9 cellular contexts compared by ENCODE assay signal in genomic region chr2:40760071-40760666, GRCh38.
DNase-seq lines count a peak whose midpoint lies in the region; ATAC-seq, FAIRE-seq and TF ChIP-seq lines count a peak whose summit lies in the region.
"Had no signal": no experiment of that assay in that cellular context is flagged by ENCODE, and none has a peak within 500 bp of the region (broad histone marks: within the 10 kb centered on the region; RNA-seq: fewer than 3 reads in every experiment).

No MANE protein-coding gene starts in this region.

- POLR2A ChIA-PET in HEK293T (lab: Yijun Ruan, JAX) (no interaction called here), GM12878 (lab: Charles Lee) (no interaction called here)
- POLR2A ChIA-PET in activated CD4-positive, alpha-beta memory T cell treated with anti-CD3 and anti-CD28 coated beads for 36 hours (lab: Charles Lee), result no interaction called here

- ATAC-seq in GM12878, result peak; percentile 84
- no peak for ATAC-seq in HG03095 (IDR thresholded peaks at IDR 0.05; ENCODE audit: unreplicated experiment)

- TF ChIP-seq CTCF in GM12878 (IDR thresholded peaks at IDR 0.05 in 2 of 3, conservative IDR thresholded peaks at IDR 0.05 in 1 of 3; ENCODE audit: control insufficient read depth in 2 of 3, extremely low read depth in 1 of 3, insufficient read depth in 1 of 3, low read depth in 3 of 3, low read length in 3 of 3) (peak; percentile 48 to 64 (median 55); a peak in 5 of 6 replicates), kidney epithelial cell (IDR thresholded peaks at IDR 0.05; ENCODE audit: insufficient read depth, low read length, poor library complexity, severe bottlenecking) (peak; percentile 90)

- TF ChIP-seq RAD21 in GM12878 (IDR thresholded peaks at IDR 0.05; ENCODE audit: insufficient read depth, low read depth, low read length), result peak; percentile 55

- H3K4me1 ChIP-seq in GM12878 (ENCODE audit: control insufficient read depth, insufficient read depth, low read length), result no peaks in the 10 kb centered on the region

- no peak overlapping the region for H3K4me2 ChIP-seq in GM12878 (ENCODE audit: control insufficient read depth, insufficient read depth)

- TF ChIP-seq EP300 in GM12878 (IDR thresholded peaks at IDR 0.05; ENCODE audit: borderline replicate concordance in 1 of 2, control insufficient read depth in 1 of 2, low read depth in 2 of 2, low read length in 2 of 2), result no peak

- H3K4me3 ChIP-seq in GM12878 (no peak overlapping the region), kidney epithelial cell (ENCODE audit: low read depth, low read length) (no peak overlapping the region)

- peak; percentile 9 to 10 for DNase-seq in NCI-H187 (lab: John Stamatoyannopoulos, UW)
- DNase-seq in NCI-H187 treated with DMSO at 0.1 percent for 48 hours (lab: John Stamatoyannopoulos, UW), result no peak
- peak; percentile 57 for DNase-seq in HEK293T (ENCODE audit: extremely low spot score)
- peak; percentile 26 for DNase-seq in NCI-H345 treated with DMSO at 0.1 percent for 48 hours (lab: John Stamatoyannopoulos, UW; ENCODE audit: unreplicated experiment)
- no peak for DNase-seq in GM12878 (ENCODE audit: low read depth, low spot score)
- DNase-seq in kidney epithelial cell (ENCODE audit: low read depth), result no peak
- DNase-seq in activated CD4-positive, alpha-beta memory T cell treated with anti-CD3 and anti-CD28 coated beads for 36 hours, result no peak

- H3K27me3 Mint-ChIP-seq in activated CD4-positive, alpha-beta memory T cell treated with anti-CD3 and anti-CD28 coated beads for 36 hours, result no peaks in the 10 kb centered on the region

- no peaks in the 10 kb centered on the region for H3K36me3 Mint-ChIP-seq in activated CD4-positive, alpha-beta memory T cell treated with anti-CD3 and anti-CD28 coated beads for 36 hours
- H3K36me3 Mint-ChIP-seq: activated naive CD4-positive, alpha-beta T cell treated with anti-CD3 and anti-CD28 coated beads, Interleukin-2, amount 50 U/mL, for 72 hours had no signal

- no peak overlapping the region for H3K27ac ChIP-seq in GM12878 (ENCODE audit: control insufficient read depth, insufficient read depth)

- no peaks in the 10 kb centered on the region for H3K27me3 ChIP-seq in GM12878 (replicated peaks in 1 of 2; ENCODE audit: control insufficient read depth in 2 of 2, insufficient read depth in 2 of 2, low read length in 1 of 2)
- no peaks in the 10 kb centered on the region for H3K27me3 ChIP-seq in kidney epithelial cell (ENCODE audit: control insufficient read depth, insufficient read depth, low read length)

- SMC1A ChIA-PET in GM12878 (lab: Charles Lee; ENCODE audit: uncharacterized antibody, unreplicated experiment), result interaction anchor here (1.1 kb wide), 1 partner anchor 42 kb away, joined by 3 read pairs; no protein-coding TSS in a partner anchor

- H3K9me3 Mint-ChIP-seq in activated CD4-positive, alpha-beta memory T cell treated with anti-CD3 and anti-CD28 coated beads for 36 hours, result no peaks in the 10 kb centered on the region

- H3K9ac ChIP-seq in GM12878 (ENCODE audit: control insufficient read depth, insufficient read depth, low read length), result no peak overlapping the region

- intact Hi-C loops in GM12878 (cut with micrococcal nuclease; ENCODE audit: unreplicated experiment), result loop anchor here (5.0 kb wide), 1 partner anchor 848 kb away; no protein-coding TSS in a partner anchor
- intact Hi-C loops in activated CD4-positive, alpha-beta memory T cell treated with anti-CD3 and anti-CD28 coated beads for 36 hours (cut with micrococcal nuclease), result loop anchor here (10.0 kb wide), 1 partner anchor 845 kb away; no protein-coding TSS in a partner anchor

- H3K4me3 Mint-ChIP-seq in activated CD4-positive, alpha-beta memory T cell treated with anti-CD3 and anti-CD28 coated beads for 36 hours, result no peak overlapping the region

- H3K4me1 Mint-ChIP-seq in activated CD4-positive, alpha-beta memory T cell treated with anti-CD3 and anti-CD28 coated beads for 36 hours (ENCODE audit: low read depth), result no peaks in the 10 kb centered on the region

- FAIRE-seq in GM12878 (lab: Jason Lieb, UNC), result peak; percentile 41

- CTCF ChIA-PET in HEK293T (lab: Yijun Ruan, JAX), result interaction anchor here (0.6 kb wide), 2 partner anchors 35 to 516 kb away, joined by 3 to 4 read pairs; no protein-coding TSS in a partner anchor
- CTCF ChIA-PET in GM12878 (lab: Yijun Ruan, JAX), result interaction anchor here (0.6 kb wide), 1 partner anchor 16 kb away, joined by 3 read pairs; no protein-coding TSS in a partner anchor
- CTCF ChIA-PET in activated CD4-positive, alpha-beta memory T cell treated with anti-CD3 and anti-CD28 coated beads for 36 hours (lab: Charles Lee), result no interaction called here

- 11% methylated on average over 5 of the region's 5 CpGs for WGBS in GM12878 (ENCODE audit: insufficient coverage, insufficient replicate concordance, low lambda C conversion rate, missing lambda C conversion rate)

- no peaks in the 10 kb centered on the region for H4K20me1 ChIP-seq in GM12878 (ENCODE audit: control insufficient read depth, insufficient read depth)

- no peaks in the 10 kb centered on the region for H3K9me3 ChIP-seq in GM12878 (replicated peaks; ENCODE audit: control insufficient read depth, insufficient read depth, low read length)

- RAD21 ChIA-PET in GM12878 (lab: Charles Lee; ENCODE audit: unreplicated experiment), result no interaction called here

- no peak for TF ChIP-seq POLR2A in GM12878 (IDR thresholded peaks at IDR 0.05; ENCODE audit: low read depth, low read length)

- H3K36me3 ChIP-seq in GM12878 (ENCODE audit: control insufficient read depth in 2 of 2, insufficient read depth in 2 of 2, low read length in 1 of 2) (no peaks in the 10 kb centered on the region), kidney epithelial cell (ENCODE audit: control insufficient read depth, insufficient read depth, low read length) (no peaks in the 10 kb centered on the region)

- in situ Hi-C loops in GM12878 (cut with MboI), result no loop called here

- no peak overlapping the region for H3K27ac Mint-ChIP-seq in activated CD4-positive, alpha-beta memory T cell treated with anti-CD3 and anti-CD28 coated beads for 36 hours
- H3K27ac Mint-ChIP-seq: activated naive CD4-positive, alpha-beta T cell treated with anti-CD3 and anti-CD28 coated beads, Interleukin-2, amount 50 U/mL, for 72 hours had no signal

- H2AFZ ChIP-seq in GM12878 (ENCODE audit: control insufficient read depth, low read depth, low read length), result no peak overlapping the region

- BruUV-seq in GM12878 (replicated peaks; lab: Mats Ljungman, UMichigan), result no TSS peak

- no peaks in the 10 kb centered on the region for H3K79me2 ChIP-seq in GM12878 (ENCODE audit: control insufficient read depth, insufficient read depth, low read length)

TF ChIP-seq in HEK293T, 16 proteins besides CTCF, POLR2A, EP300 and RAD21:
- TF ChIP-seq ZNF384 (IDR thresholded peaks at IDR 0.05), result no peak
- TF ChIP-seq FOXK2 (IDR thresholded peaks at IDR 0.05), result no peak
- no peak for TF ChIP-seq NFRKB (IDR thresholded peaks at IDR 0.05)
- no peak for TF ChIP-seq LEF1 (IDR thresholded peaks at IDR 0.05; ENCODE audit: borderline replicate concordance)
- TF ChIP-seq HDGF (IDR thresholded peaks at IDR 0.05; ENCODE audit: borderline replicate concordance), result no peak
- no peak for TF ChIP-seq ARNT (IDR thresholded peaks at IDR 0.05)
- no peak for TF ChIP-seq TARDBP (IDR thresholded peaks at IDR 0.05)
- TF ChIP-seq ELF4 (IDR thresholded peaks at IDR 0.05), result no peak
- TF ChIP-seq SP1 (IDR thresholded peaks at IDR 0.05), result no peak
- TF ChIP-seq CTBP1 (IDR thresholded peaks at IDR 0.05; ENCODE audit: borderline replicate concordance), result no peak

TF ChIP-seq in GM12878, 131 proteins besides CTCF, POLR2A, EP300 and RAD21:
- TF ChIP-seq, protein P1, sequence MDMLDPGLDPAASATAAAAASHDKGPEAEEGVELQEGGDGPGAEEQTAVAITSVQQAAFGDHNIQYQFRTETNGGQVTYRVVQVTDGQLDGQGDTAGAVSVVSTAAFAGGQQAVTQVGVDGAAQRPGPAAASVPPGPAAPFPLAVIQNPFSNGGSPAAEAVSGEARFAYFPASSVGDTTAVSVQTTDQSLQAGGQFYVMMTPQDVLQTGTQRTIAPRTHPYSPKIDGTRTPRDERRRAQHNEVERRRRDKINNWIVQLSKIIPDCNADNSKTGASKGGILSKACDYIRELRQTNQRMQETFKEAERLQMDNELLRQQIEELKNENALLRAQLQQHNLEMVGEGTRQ (IDR thresholded peaks at IDR 0.05; ENCODE audit: borderline replicate concordance, low read depth, low read length), result no peak
- peak; percentile 22; the same call in 1 of the 2 replicates for TF ChIP-seq SMC3 (IDR thresholded peaks at IDR 0.05; ENCODE audit: borderline replicate concordance, low read length)

Comparison
In these comparisons a context has a peak if more than half of its experiments do, and no peak if none do; other contexts are left out.
1. DNase-seq: peak in NCI-H187 (2 of 2), HEK293T (single experiment) and NCI-H345 treated with DMSO at 0.1 percent for 48 hours (single experiment); none in NCI-H187 treated with DMSO at 0.1 percent for 48 hours (single experiment), GM12878 (single experiment), kidney epithelial cell (single experiment) and activated CD4-positive, alpha-beta memory T cell treated with anti-CD3 and anti-CD28 coated beads for 36 hours (single experiment).